5 cellular contexts compared by ENCODE assay signal in the genomic region with DNA sequence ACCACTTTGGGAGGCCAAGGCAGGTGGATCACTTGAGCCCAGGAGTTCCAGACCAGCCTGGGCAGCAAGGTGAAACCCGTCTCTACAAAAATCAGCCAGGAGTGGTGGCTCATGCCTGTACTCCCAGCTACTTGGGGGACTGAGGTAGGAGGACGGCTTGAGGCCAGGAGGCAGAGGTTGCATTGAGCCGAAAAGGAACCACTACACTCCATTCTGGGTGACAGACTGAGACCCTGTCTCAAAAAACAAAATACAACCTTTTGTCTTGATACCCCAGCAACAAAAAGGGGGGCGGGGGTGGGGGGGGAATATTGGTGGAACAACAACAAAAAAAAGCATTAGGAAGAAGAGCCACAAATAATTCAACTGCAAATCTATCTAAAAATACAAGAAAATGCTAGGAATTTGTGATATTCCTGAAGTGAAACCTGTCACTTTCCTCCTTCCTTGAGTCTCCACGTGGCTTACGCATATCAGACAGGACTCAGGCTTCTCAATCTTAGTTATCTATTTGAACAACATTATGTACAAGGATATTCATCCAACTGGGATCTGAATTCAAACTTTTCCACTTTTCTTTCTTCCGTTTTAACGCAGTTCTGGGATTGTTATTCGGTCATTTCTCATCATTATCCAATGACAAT. TPM values are rescaled to one million over a fixed set of nuclear protein-coding genes. Genes with fewer than 3 reads are reported as not detected.
DNase-seq lines count a peak whose midpoint lies in the region; ATAC-seq, FAIRE-seq and TF ChIP-seq lines count a peak whose summit lies in the region.

No MANE protein-coding gene starts in this region.

- no peak for DNase-seq in MG63
- no peak for DNase-seq in cardiac fibroblast (ENCODE audit: low read depth in 2 of 2)
- no peak for DNase-seq in psoas muscle
- no peak for DNase-seq in NCI-H524 (lab: John Stamatoyannopoulos, UW)
- no peak for DNase-seq in GM12892 (ENCODE audit: insufficient read length)

- H3K36me3 ChIP-seq in MG63: peaks cover 2% of the 10 kb centered on the region; the same call in 1 of the 2 replicates
- H3K36me3 ChIP-seq in psoas muscle (ENCODE audit: insufficient read depth in 1 of 2, low read depth in 1 of 2): peaks cover 0 to 6% of the 10 kb centered on the region in 2 donors

- no peak for FAIRE-seq in GM12892 (lab: Jason Lieb, UNC)

- TF ChIP-seq CTCF in cardiac fibroblast (IDR thresholded peaks at IDR 0.05; ENCODE audit: low read depth, low read length) (no peak), psoas muscle (IDR thresholded peaks at IDR 0.05) (no peak)

- no peak for TF ChIP-seq POLR2A in GM12892 (IDR thresholded peaks at IDR 0.05; ENCODE audit: low read depth, low read length)

- WGBS in psoas muscle, 3 donors: 30 to 42% (median 31%) methylated on average over 9 of the region's 9 CpGs

- H3K27ac ChIP-seq in psoas muscle: peak overlapping the region; percentile 95

- H3K4me3 ChIP-seq in MG63 (peak overlapping the region; percentile 64), cardiac fibroblast (replicated peaks in 1 of 2; ENCODE audit: low read depth in 2 of 2, low read length in 2 of 2) (peak overlapping the region; percentile 56 to 64), psoas muscle (peak overlapping the region; percentile 79)

- peaks cover 6% of the 10 kb centered on the region for H3K4me1 ChIP-seq in psoas muscle

- ATAC-seq in psoas muscle: no peak

- H3K9me3 ChIP-seq in MG63 (no peaks in the 10 kb centered on the region), psoas muscle (no peaks in the 10 kb centered on the region)

- no peaks in the 10 kb centered on the region for H3K27me3 ChIP-seq in MG63
- H3K27me3 ChIP-seq in psoas muscle (ENCODE audit: insufficient read depth in 3 of 3, low read length in 2 of 3): no peaks in the 10 kb centered on the region

- intact Hi-C loops in psoas muscle (cut with DNase I): no loop called here

RNA-seq across cellular contexts. Expression of gene R3HDM2, which starts 1.2 kb away (rescaled TPM):
- total RNA-seq in MG63 (2014; rRNA removed; shearing (Covaris generic); ENCODE audit: low replicate concordance): 8.2 and 8.7 TPM in 2 replicates
- total RNA-seq in psoas muscle: 10 to 100 TPM; 41.4 to 64.9 (median 45.0) TPM
- polyA plus RNA-seq in psoas muscle: 10 to 100 TPM; 12.1 to 22.6 (median 20.9) TPM
- polyA plus RNA-seq in GM12892 (2012; ENCODE audit: missing spikeins): 21.1 TPM

RNA-seq across cellular contexts. Expression of gene INHBC, which starts 5.0 kb away (rescaled TPM):
- not detected in 2 replicates for total RNA-seq in MG63 (2014; rRNA removed; shearing (Covaris generic); ENCODE audit: low replicate concordance)
- total RNA-seq in psoas muscle: under 1 TPM in 2 of 4 donors, not detected in 2; 0.18 to 0.21 TPM
- polyA plus RNA-seq in psoas muscle: under 1 TPM in 1 of 3 donors, not detected in 2; 0.05 TPM
- not detected for polyA plus RNA-seq in GM12892 (2012; ENCODE audit: missing spikeins)

RNA-seq across cellular contexts. Expression of gene INHBE, which starts 25.5 kb away (rescaled TPM):
- 3.5 and 7.4 TPM in 2 replicates for total RNA-seq in MG63 (2014; rRNA removed; shearing (Covaris generic); ENCODE audit: low replicate concordance)
- total RNA-seq in psoas muscle: 1 to 10 TPM in 2 of 4 donors, under 1 TPM in 2; 0.23 to 6.8 (median 2.1) TPM
- polyA plus RNA-seq in psoas muscle: 1 to 10 TPM in 1 of 3 donors, under 1 TPM in 2; 0.18 to 1.4 (median 0.18) TPM
- polyA plus RNA-seq in GM12892 (2012; ENCODE audit: missing spikeins): 1.3 TPM

RNA-seq across cellular contexts. Expression of gene GLI1, which starts 30.0 kb away (rescaled TPM):
- total RNA-seq in MG63 (2014; rRNA removed; shearing (Covaris generic); ENCODE audit: low replicate concordance): 0.03 TPM in 1 of 2 replicates, not detected in the other
- under 1 TPM in 3 of 4 donors, not detected in 1; 0.07 to 0.86 (median 0.61) TPM for total RNA-seq in psoas muscle
- polyA plus RNA-seq in psoas muscle: under 1 TPM; 0.21 to 0.34 (median 0.23) TPM
- 0.38 TPM for polyA plus RNA-seq in GM12892 (2012; ENCODE audit: missing spikeins)

RNA-seq across cellular contexts. Expression of gene ARHGAP9, which starts 50.1 kb away (rescaled TPM):
- total RNA-seq in MG63 (2014; rRNA removed; shearing (Covaris generic); ENCODE audit: low replicate concordance): not detected in 2 replicates
- total RNA-seq in psoas muscle: 1 to 10 TPM; 1.3 to 5.4 (median 4.1) TPM
- polyA plus RNA-seq in psoas muscle: 1 to 10 TPM in 2 of 3 donors, under 1 TPM in 1; 0.91 to 2.0 (median 1.4) TPM
- 55.0 TPM for polyA plus RNA-seq in GM12892 (2012; ENCODE audit: missing spikeins)
